15 cellular contexts compared by ENCODE assay signal in genomic region chr14:60328588-60328987, GRCh38.
DNase-seq lines count a peak whose midpoint lies in the region; ATAC-seq and TF ChIP-seq lines count a peak whose summit lies in the region.
"Had no signal": no experiment of that assay in that cellular context is flagged by ENCODE, and none has a peak within 500 bp of the region (broad histone marks: within the 10 kb centered on the region; RNA-seq: fewer than 3 reads in every experiment).

No MANE protein-coding gene starts in this region.

- H3K27ac Mint-ChIP-seq in endodermal cell = no peak overlapping the region

- H3K4me1 Mint-ChIP-seq in endodermal cell = peaks cover 12% of the 10 kb centered on the region

- WGBS in endodermal cell (ENCODE audit: insufficient coverage in 1 of 2, insufficient read length in 1 of 2), 2 experiments = 51 to 95% methylated on average over 3 to 6 of the region's 6 CpGs

- H3K36me3 Mint-ChIP-seq in endodermal cell (ENCODE audit: low read depth) = no peaks in the 10 kb centered on the region

- H4K20me1 ChIP-seq in BLaER1 treated with 17β-estradiol and CSF1 and Interleukin-3, amounts not matched to agents 10 nM and 100 nM = no peaks in the 10 kb centered on the region

- ATAC-seq in GM18867 (IDR thresholded peaks at IDR 0.05; ENCODE audit: unreplicated experiment) = no peak
- ATAC-seq: HCT116 had no signal

- H3K4me1 ChIP-seq in BLaER1 treated with 17β-estradiol and CSF1 and Interleukin-3, amounts not matched to agents 10 nM and 100 nM = peaks cover 16 to 40% (median 21%) of the 10 kb centered on the region in 10 experiments
- no peaks in the 10 kb centered on the region for H3K4me1 ChIP-seq in endodermal cell (ENCODE audit: control insufficient read depth, insufficient read depth, low read length)
- H3K4me1 ChIP-seq: breast epithelium had no signal

- no peak overlapping the region for H3K9ac ChIP-seq in BLaER1 treated with 17β-estradiol and CSF1 and Interleukin-3, amounts not matched to agents 10 nM and 100 nM
- H3K9ac ChIP-seq in endodermal cell (ENCODE audit: extremely low read depth, low read length, poor library complexity, severe bottlenecking) = no peak overlapping the region

- DNase-seq in DMS 273 (lab: John Stamatoyannopoulos, UW; ENCODE audit: unreplicated experiment) (peak; percentile 25), DMS 273 treated with DMSO at 0.1 percent for 48 hours (lab: John Stamatoyannopoulos, UW) (no peak), NCI-H1092 (lab: John Stamatoyannopoulos, UW) (peak; percentile 60), endodermal cell (peak; percentile 79), C1 segment of cervical spinal cord (lab: John Stamatoyannopoulos, UW) (no peak), H4 (ENCODE audit: low spot score) (no peak)
- DNase-seq: left colon, NCI-H2171, RPMI8226 had no signal

- peaks cover 18% of the 10 kb centered on the region for H3K27me3 Mint-ChIP-seq in endodermal cell (ENCODE audit: insufficient read depth)

- peak overlapping the region in 9 of 11 experiments; percentile 88 to 98 (median 97); a peak in 12 of 22 replicates for H3K4me2 ChIP-seq in BLaER1 treated with 17β-estradiol and CSF1 and Interleukin-3, amounts not matched to agents 10 nM and 100 nM

- H3K9me3 Mint-ChIP-seq in endodermal cell = no peaks in the 10 kb centered on the region

- no peak overlapping the region for H3K4me3 ChIP-seq in BLaER1 treated with 17β-estradiol and CSF1 and Interleukin-3, amounts not matched to agents 10 nM and 100 nM
- no peak overlapping the region for H3K4me3 ChIP-seq in endodermal cell (ENCODE audit: low read length)

- peaks cover 0 to under 1% (median 0%) of the 10 kb centered on the region in 11 experiments; a peak in 1 of 22 replicates for H3K9me3 ChIP-seq in BLaER1 treated with 17β-estradiol and CSF1 and Interleukin-3, amounts not matched to agents 10 nM and 100 nM (replicated peaks in 1 of 11)
- no peaks in the 10 kb centered on the region for H3K9me3 ChIP-seq in endodermal cell (ENCODE audit: control insufficient read depth, low read length)
- H3K9me3 ChIP-seq: breast epithelium had no signal

- no peaks in the 10 kb centered on the region for H3K36me3 ChIP-seq in BLaER1 treated with 17β-estradiol and CSF1 and Interleukin-3, amounts not matched to agents 10 nM and 100 nM
- H3K36me3 ChIP-seq in endodermal cell (ENCODE audit: control insufficient read depth, insufficient read depth, low read length) = no peaks in the 10 kb centered on the region
- H3K36me3 ChIP-seq: breast epithelium had no signal

- peaks cover 0 to 23% (median 18%) of the 10 kb centered on the region in 11 experiments; a peak in 16 of 22 replicates for H3K27me3 ChIP-seq in BLaER1 treated with 17β-estradiol and CSF1 and Interleukin-3, amounts not matched to agents 10 nM and 100 nM
- peaks cover 29% of the 10 kb centered on the region for H3K27me3 ChIP-seq in endodermal cell (ENCODE audit: control insufficient read depth, insufficient read depth, low read length, poor library complexity, severe bottlenecking)

- peak overlapping the region; percentile 54 for H3K4me3 Mint-ChIP-seq in endodermal cell

- H3K27ac ChIP-seq in BLaER1 treated with 17β-estradiol and CSF1 and Interleukin-3, amounts not matched to agents 10 nM and 100 nM = no peak overlapping the region
- H3K27ac ChIP-seq in endodermal cell (ENCODE audit: low read depth, low read length) = no peak overlapping the region
- H3K27ac ChIP-seq: 22Rv1, breast epithelium, skin epidermis had no signal

- TF ChIP-seq CTCF in endodermal cell (conservative IDR thresholded peaks at IDR 0.05) = peak; percentile 77

Comparison
In these comparisons a context has a peak if more than half of its experiments do, and no peak if none do; other contexts are left out.
1. DNase-seq: peak in DMS 273 (single experiment), NCI-H1092 (single experiment) and endodermal cell (single experiment); none in DMS 273 treated with DMSO at 0.1 percent for 48 hours (single experiment), C1 segment of cervical spinal cord (0 of 14) and H4 (single experiment).